29 cellular contexts compared by ENCODE assay signal in the genomic region with DNA sequence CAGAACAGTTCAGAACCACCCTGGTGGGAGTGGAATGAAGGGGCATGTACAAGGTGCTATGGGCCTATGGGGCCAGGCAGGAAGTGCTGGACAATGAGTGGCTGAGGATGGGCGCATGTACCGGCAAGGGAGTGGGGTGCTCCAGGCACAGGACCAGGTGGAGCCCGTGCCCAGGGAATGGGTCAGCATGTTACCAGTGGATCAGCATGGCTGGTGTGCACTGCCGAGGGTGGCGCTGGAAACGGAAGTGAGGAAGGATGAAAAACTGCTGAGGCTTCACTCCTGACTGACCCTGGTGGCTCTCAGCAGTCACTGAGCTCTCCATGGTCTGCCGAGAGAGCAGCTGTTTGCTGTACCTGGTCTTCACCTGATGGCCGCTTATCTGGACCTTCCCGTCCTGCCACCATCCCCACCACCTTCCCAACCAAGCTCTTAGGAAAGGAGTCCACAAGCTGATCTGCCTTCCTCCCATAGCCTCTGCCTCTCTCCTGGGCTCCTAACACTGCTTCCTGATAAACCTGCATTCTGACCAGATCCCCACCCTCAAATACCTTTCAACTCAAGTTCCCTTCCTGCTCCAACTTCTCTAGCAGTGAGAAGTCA. TPM values are rescaled to one million over a fixed set of nuclear protein-coding genes. Genes with fewer than 3 reads are reported as not detected.
DNase-seq lines count a peak whose midpoint lies in the region; FAIRE-seq and TF ChIP-seq lines count a peak whose summit lies in the region.
"Had no signal": no experiment of that assay in that cellular context is flagged by ENCODE, and none has a peak within 500 bp of the region (broad histone marks: within the 10 kb centered on the region; RNA-seq: fewer than 3 reads in every experiment).

No MANE protein-coding gene starts in this region.

- DNase-seq in endothelial cell of umbilical vein (ENCODE audit: low read depth, low spot score) (no peak), neural crest cell (ENCODE audit: low read depth, low spot score) (no peak), NCI-H1105 (lab: John Stamatoyannopoulos, UW) (no peak), DMS53 (lab: John Stamatoyannopoulos, UW) (no peak), ACHN (no peak)
- DNase-seq: activated CD4-positive, alpha-beta T cell treated with anti-CD3 and anti-CD28 coated beads for 48 hours; activated naive CD4-positive, alpha-beta T cell treated with anti-CD3 and anti-CD28 coated beads, Interleukin-2, amount 50 U/mL, for 16 hours; activated T-cell treated with anti-CD3 and anti-CD28 coated beads, Interleukin-2, amount 50 U/mL, for 72 hours; BE2C; effector memory CD8-positive, alpha-beta T cell; hippocampal formation; KBM-7; left ventricle myocardium inferior; MG63; naive thymus-derived CD4-positive, alpha-beta T cell; NCI-H2029 treated with DMSO at 0.1 percent for 48 hours; NCI-H345; NCI-H774; RPMI8226; stimulated activated naive CD8-positive, alpha-beta T cell treated with anti-CD3 and anti-CD28 coated beads, Interleukin-15, amount 100 ng/mL, for 72 hours; WERI-Rb-1 had no signal

- H3K9ac ChIP-seq in BLaER1 (no peak overlapping the region), OCI-LY1 (ENCODE audit: low read length) (no peak overlapping the region; the same call in 1 of the 2 replicates), endothelial cell of umbilical vein (replicated peaks; ENCODE audit: extremely low read depth, insufficient read depth, low read length) (no peak overlapping the region)

- H3K4me2 ChIP-seq in BLaER1 (peak overlapping the region; percentile 14; the same call in 1 of the 2 replicates), OCI-LY1 (ENCODE audit: low read length) (no peak overlapping the region), endothelial cell of umbilical vein (ENCODE audit: insufficient read depth, low read length) (no peak overlapping the region)

- POLR2A ChIA-PET in endothelial cell of umbilical vein (lab: Charles Lee), result no interaction called here

- no peak for FAIRE-seq in endothelial cell of umbilical vein (lab: Jason Lieb, UNC)
- FAIRE-seq: G401.6, H54 had no signal

- no peak overlapping the region for H3K27ac ChIP-seq in BLaER1
- H3K27ac ChIP-seq in OCI-LY1 (ENCODE audit: low read depth, low read length, poor library complexity, severe bottlenecking), result peak overlapping the region; percentile 37
- no peak overlapping the region for H3K27ac ChIP-seq in endothelial cell of umbilical vein (ENCODE audit: insufficient read depth, low read depth, low read length)
- H3K27ac ChIP-seq: coronary artery, left ventricle myocardium inferior, SK-N-MC, WERI-Rb-1 had no signal

- H3K9me2 ChIP-seq in OCI-LY1 (ENCODE audit: low read depth, low read length), result no peaks in the 10 kb centered on the region

- TF ChIP-seq POLR2A in endothelial cell of umbilical vein (IDR thresholded peaks at IDR 0.05; ENCODE audit: low read depth, low read length), result no peak

- H3K9me1 ChIP-seq in endothelial cell of umbilical vein (replicated peaks; ENCODE audit: control insufficient read depth, extremely low read depth, insufficient read depth, low read length), result no peaks in the 10 kb centered on the region

- H2AFZ ChIP-seq in OCI-LY1 (ENCODE audit: low read length), result no peak overlapping the region
- H2AFZ ChIP-seq in endothelial cell of umbilical vein (ENCODE audit: low read depth, low read length), result no peak overlapping the region

- peaks cover 23% of the 10 kb centered on the region for H3K27me3 ChIP-seq in BLaER1
- H3K27me3 ChIP-seq in OCI-LY1 (ENCODE audit: insufficient read depth, low read length), result no peaks in the 10 kb centered on the region
- no peaks in the 10 kb centered on the region for H3K27me3 ChIP-seq in endothelial cell of umbilical vein (ENCODE audit: control insufficient read depth in 2 of 2, insufficient read depth in 2 of 2, low read length in 2 of 2)
- H3K27me3 ChIP-seq: BE2C, MG63 had no signal

- H4K20me1 ChIP-seq in BLaER1 (peaks cover 76% of the 10 kb centered on the region), OCI-LY1 (ENCODE audit: insufficient read depth, low read length) (no peaks in the 10 kb centered on the region), endothelial cell of umbilical vein (replicated peaks; ENCODE audit: control insufficient read depth, extremely low read depth, insufficient read depth, low read length) (no peaks in the 10 kb centered on the region)

- H3K79me2 ChIP-seq in OCI-LY1 (ENCODE audit: insufficient read depth, low read length) (no peaks in the 10 kb centered on the region), endothelial cell of umbilical vein (ENCODE audit: control insufficient read depth, insufficient read depth, low read length) (peaks cover 8% of the 10 kb centered on the region)

- CTCF ChIA-PET in endothelial cell of umbilical vein (lab: Charles Lee), result interaction anchor here (2.4 kb wide), 1 partner anchor 114 kb away, joined by 8 read pairs; no protein-coding TSS in a partner anchor

- intact Hi-C loops in endothelial cell of umbilical vein (cut with micrococcal nuclease), result no loop called here

- no peaks in the 10 kb centered on the region for H3K9me3 Mint-ChIP-seq in neural crest cell
- H3K9me3 Mint-ChIP-seq: activated T-cell treated with anti-CD3 and anti-CD28 coated beads, Interleukin-2, amount 50 U/mL, for 72 hours; effector memory CD8-positive, alpha-beta T cell; mesothelial cell of epicardium; naive thymus-derived CD4-positive, alpha-beta T cell; stimulated activated naive CD8-positive, alpha-beta T cell treated with anti-CD3 and anti-CD28 coated beads, Interleukin-15, amount 100 ng/mL, for 72 hours; T-helper 2 cell treated with Interferon-gamma antibody and Interleukin-4, amounts not matched to agents 5 μg/mL and 100 μg/mL, for 36 hours had no signal

- peaks cover 7% of the 10 kb centered on the region for H3K36me3 Mint-ChIP-seq in neural crest cell (ENCODE audit: low read depth)

- dilution Hi-C loops in endothelial cell of umbilical vein (cut with MboI; ENCODE audit: extremely low pct_ligation_motif_present, low sequenced_read_pairs), result no loop called here

- H3K4me3 ChIP-seq in BLaER1 (no peak overlapping the region), OCI-LY1 (ENCODE audit: low read depth, low read length, poor library complexity, severe bottlenecking) (no peak overlapping the region), endothelial cell of umbilical vein (replicated peaks in 1 of 3; ENCODE audit: insufficient read depth in 1 of 3, low read depth in 1 of 3, low read length in 3 of 3) (no peak overlapping the region)
- H3K4me3 ChIP-seq: coronary artery, left ventricle myocardium inferior, MG63, SK-N-MC had no signal

- no TSS peak for BruUV-seq in endothelial cell of umbilical vein (replicated peaks; lab: Mats Ljungman, UMichigan)

- no peak overlapping the region for H3K4me3 Mint-ChIP-seq in neural crest cell
- H3K4me3 Mint-ChIP-seq: activated T-cell treated with anti-CD3 and anti-CD28 coated beads, Interleukin-2, amount 50 U/mL, for 72 hours; effector memory CD8-positive, alpha-beta T cell; mesothelial cell of epicardium; naive thymus-derived CD4-positive, alpha-beta T cell; stimulated activated naive CD8-positive, alpha-beta T cell treated with anti-CD3 and anti-CD28 coated beads, Interleukin-15, amount 100 ng/mL, for 72 hours; T-helper 2 cell treated with Interferon-gamma antibody and Interleukin-4, amounts not matched to agents 5 μg/mL and 100 μg/mL, for 36 hours had no signal

- no peak for TF ChIP-seq CTCF in OCI-LY1 (IDR thresholded peaks at IDR 0.05; ENCODE audit: low read length)
- no peak for TF ChIP-seq CTCF in endothelial cell of umbilical vein (IDR thresholded peaks at IDR 0.05; ENCODE audit: extremely low read depth in 1 of 2, insufficient read depth in 1 of 2, low read depth in 1 of 2, low read length in 2 of 2)
- TF ChIP-seq CTCF in neural crest cell (conservative IDR thresholded peaks at IDR 0.05), result no peak

- no peaks in the 10 kb centered on the region for H3K27me3 Mint-ChIP-seq in neural crest cell (ENCODE audit: low read depth)
- H3K27me3 Mint-ChIP-seq: effector memory CD8-positive, alpha-beta T cell; naive thymus-derived CD4-positive, alpha-beta T cell; stimulated activated naive CD8-positive, alpha-beta T cell treated with anti-CD3 and anti-CD28 coated beads, Interleukin-15, amount 100 ng/mL, for 72 hours had no signal

- no peaks in the 10 kb centered on the region for H3K9me3 ChIP-seq in BLaER1
- H3K9me3 ChIP-seq in OCI-LY1 (ENCODE audit: low read length), result no peaks in the 10 kb centered on the region
- no peaks in the 10 kb centered on the region for H3K9me3 ChIP-seq in endothelial cell of umbilical vein (replicated peaks; ENCODE audit: control insufficient read depth, insufficient read depth, low read length)
- H3K9me3 ChIP-seq: BE2C, left ventricle myocardium inferior, MG63 had no signal

- peak overlapping the region; percentile 79 for H3K27ac Mint-ChIP-seq in neural crest cell (ENCODE audit: unreplicated experiment)
- H3K27ac Mint-ChIP-seq: activated T-cell treated with anti-CD3 and anti-CD28 coated beads, Interleukin-2, amount 50 U/mL, for 72 hours; effector memory CD8-positive, alpha-beta T cell; mesothelial cell of epicardium; T-helper 2 cell treated with Interferon-gamma antibody and Interleukin-4, amounts not matched to agents 5 μg/mL and 100 μg/mL, for 36 hours had no signal

- in situ Hi-C loops in ACHN (cut with HindIII; ENCODE audit: low pct_ligation_motif_present, low pct_unique_long_range_greater_than_20kb, low sequenced_read_pairs), result no loop called here

- H3F3A ChIP-seq in OCI-LY1 (ENCODE audit: insufficient read depth, low read length), result peaks cover 3% of the 10 kb centered on the region; the same call in 1 of the 2 replicates

- H3K4me1 Mint-ChIP-seq in neural crest cell, result peaks cover 28% of the 10 kb centered on the region

- H3K4me1 ChIP-seq in BLaER1 (peaks cover 63% of the 10 kb centered on the region), OCI-LY1 (ENCODE audit: insufficient read depth, low read length, severe bottlenecking) (peaks cover 51% of the 10 kb centered on the region), endothelial cell of umbilical vein (ENCODE audit: control insufficient read depth, extremely low read depth, insufficient read depth, low read length) (peaks cover 16% of the 10 kb centered on the region)

- peaks cover 15% of the 10 kb centered on the region for H3K36me3 ChIP-seq in BLaER1
- H3K36me3 ChIP-seq in OCI-LY1 (ENCODE audit: insufficient read depth, low read length), result peaks cover 48% of the 10 kb centered on the region
- H3K36me3 ChIP-seq in endothelial cell of umbilical vein (ENCODE audit: control insufficient read depth in 2 of 2, extremely low read depth in 1 of 2, insufficient read depth in 2 of 2, low read length in 2 of 2), result peaks cover 3 to 4% of the 10 kb centered on the region in 2 experiments

RNA-seq across cellular contexts. Expression of gene UQCC2, which starts 7.2 kb away (rescaled TPM):
- total RNA-seq in endothelial cell of umbilical vein (91.5 and 95.3 TPM in 2 replicates), neural crest cell (114 and 116 TPM in 2 replicates)
- 46.3 and 52.1 TPM in 2 replicates for polyA plus RNA-seq in endothelial cell of umbilical vein
- polyA plus RNA-seq in endothelial cell of umbilical vein (2011; cell fraction: cytosol; rRNA removed), result 52.0 and 53.8 TPM in 2 replicates
- 30.2 and 30.6 TPM in 2 replicates for polyA plus RNA-seq in endothelial cell of umbilical vein (2011; cell fraction: nucleus; rRNA removed)
- 115 and 117 TPM in 2 replicates for polyA plus RNA-seq in endothelial cell of umbilical vein (2012)
- polyA minus RNA-seq in endothelial cell of umbilical vein, result 17.2 and 25.5 TPM in 2 replicates
- 35.3 TPM for polyA minus RNA-seq in endothelial cell of umbilical vein (2011; cell fraction: cytosol; rRNA and poly(A)+ RNA removed)
- polyA minus RNA-seq in endothelial cell of umbilical vein (2011; cell fraction: nucleus; rRNA and poly(A)+ RNA removed), result 6.7 and 8.2 TPM in 2 replicates

RNA-seq across cellular contexts. Expression of gene IP6K3, which starts 42.4 kb away (rescaled TPM):
- total RNA-seq in endothelial cell of umbilical vein (not detected in 2 replicates), neural crest cell (0.72 and 0.89 TPM in 2 replicates)
- polyA plus RNA-seq in endothelial cell of umbilical vein, result not detected in 2 replicates
- polyA plus RNA-seq in endothelial cell of umbilical vein (2011; cell fraction: cytosol; rRNA removed), result not detected in 2 replicates
- not detected in 2 replicates for polyA plus RNA-seq in endothelial cell of umbilical vein (2011; cell fraction: nucleus; rRNA removed)
- not detected in 2 replicates for polyA plus RNA-seq in endothelial cell of umbilical vein (2012)
- polyA minus RNA-seq in endothelial cell of umbilical vein, result not detected in 2 replicates
- not detected for polyA minus RNA-seq in endothelial cell of umbilical vein (2011; cell fraction: cytosol; rRNA and poly(A)+ RNA removed)
- polyA minus RNA-seq in endothelial cell of umbilical vein (2011; cell fraction: nucleus; rRNA and poly(A)+ RNA removed), result not detected in 2 replicates
- total RNA-seq: activated T-cell treated with anti-CD3 and anti-CD28 coated beads, Interleukin-2, amount 50 U/mL, for 72 hours; naive thymus-derived CD4-positive, alpha-beta T cell had no signal
- polyA plus RNA-seq: naive thymus-derived CD4-positive, alpha-beta T cell had no signal
